In genomic region chr3:10251006-10251405, GRCh38 we compare ENCODE assay signal across 9 cellular contexts. TPM values are rescaled to one million over a fixed set of nuclear protein-coding genes. Genes with fewer than 3 reads are reported as not detected.
A peak's percentile ranks its signal among the peaks of the same experiment; 100 is the strongest.
DNase-seq lines count a peak whose midpoint lies in the region; ATAC-seq and TF ChIP-seq lines count a peak whose summit lies in the region.
"Had no signal": no experiment of that assay in that cellular context is flagged by ENCODE, and none has a peak within 500 bp of the region (broad histone marks: within the 10 kb centered on the region; RNA-seq: fewer than 3 reads in every experiment).

No MANE protein-coding gene starts in this region.

- H3K36me3 Mint-ChIP-seq in chondrocyte (ENCODE audit: low read depth): peaks cover 20% of the 10 kb centered on the region

- no peak overlapping the region for H2AFZ ChIP-seq in osteoblast (ENCODE audit: low read length)
- H2AFZ ChIP-seq: parathyroid adenoma had no signal

- peaks cover 3% of the 10 kb centered on the region for H3K9me3 Mint-ChIP-seq in chondrocyte (ENCODE audit: low read depth)

- TF ChIP-seq POLR2A in NB4 (IDR thresholded peaks at IDR 0.05; ENCODE audit: extremely low read depth, insufficient read length): no peak

- H3K4me2 ChIP-seq in DOHH2 (ENCODE audit: low read length) (peak overlapping the region; percentile 95), osteoblast (ENCODE audit: insufficient read depth, low read length) (peak overlapping the region; percentile 94)

- peaks cover 83% of the 10 kb centered on the region for H3K79me2 ChIP-seq in DOHH2 (ENCODE audit: control insufficient read depth, low read length)
- H3K79me2 ChIP-seq in osteoblast (ENCODE audit: insufficient read depth, low read length): peaks cover 69% of the 10 kb centered on the region

- TF ChIP-seq CTCF in DOHH2 (IDR thresholded peaks at IDR 0.05; ENCODE audit: low read depth, low read length, poor library complexity, severe bottlenecking) (no peak), NB4 (IDR thresholded peaks at IDR 0.05; ENCODE audit: low read depth, low read length) (no peak), chondrocyte (IDR thresholded peaks at IDR 0.05) (no peak), osteoblast (IDR thresholded peaks at IDR 0.05; ENCODE audit: extremely low read depth, low read depth, low read length) (no peak)

- H3K4me1 ChIP-seq in DOHH2 (ENCODE audit: control insufficient read depth, low read length) (peaks cover 48% of the 10 kb centered on the region), osteoblast (ENCODE audit: insufficient read depth, low read length) (peaks cover 15% of the 10 kb centered on the region)

- H3K4me1 Mint-ChIP-seq in chondrocyte (ENCODE audit: low read depth): peaks cover 35% of the 10 kb centered on the region

- peak overlapping the region; percentile 32 for H3K27ac Mint-ChIP-seq in chondrocyte (ENCODE audit: unreplicated experiment)

- H3F3A ChIP-seq in DOHH2 (ENCODE audit: control insufficient read depth, insufficient read depth): no peaks in the 10 kb centered on the region; the same call in 1 of the 2 replicates

- H3K4me3 ChIP-seq in DOHH2 (ENCODE audit: low read length): peak overlapping the region; percentile 96
- H3K4me3 ChIP-seq in NB4 (ENCODE audit: low read depth, low read length): peak overlapping the region; percentile 97
- no peak overlapping the region for H3K4me3 ChIP-seq in osteoblast (ENCODE audit: insufficient read depth, low read length)

- no peak overlapping the region for H3K27ac ChIP-seq in DOHH2 (ENCODE audit: low read depth, low read length)
- peak overlapping the region; percentile 14 for H3K27ac ChIP-seq in osteoblast (ENCODE audit: low read depth, low read length)
- H3K27ac ChIP-seq: parathyroid adenoma had no signal

- no peaks in the 10 kb centered on the region for H3K27me3 Mint-ChIP-seq in chondrocyte (ENCODE audit: low read depth)

- ATAC-seq in GM19035 (IDR thresholded peaks at IDR 0.05; ENCODE audit: unreplicated experiment) (no peak), HG03095 (IDR thresholded peaks at IDR 0.05; ENCODE audit: unreplicated experiment) (no peak), esophagus mucosa (no peak)

- H3K4me3 Mint-ChIP-seq in chondrocyte (ENCODE audit: unreplicated experiment): no peak overlapping the region

- H3K27me3 ChIP-seq in DOHH2 (ENCODE audit: control insufficient read depth, low read length): no peaks in the 10 kb centered on the region
- H3K27me3 ChIP-seq in osteoblast (ENCODE audit: insufficient read depth, low read length): no peaks in the 10 kb centered on the region

- H3K36me3 ChIP-seq in DOHH2 (ENCODE audit: control insufficient read depth, low read length) (peaks cover 68% of the 10 kb centered on the region), osteoblast (ENCODE audit: insufficient read depth, low read length) (peaks cover 8% of the 10 kb centered on the region)

- peaks cover 3% of the 10 kb centered on the region; the same call in 1 of the 2 replicates for H3K9me3 ChIP-seq in DOHH2 (ENCODE audit: control insufficient read depth, insufficient read depth, low read length)
- no peaks in the 10 kb centered on the region for H3K9me3 ChIP-seq in osteoblast (ENCODE audit: low read depth, low read length)

- H4K20me1 ChIP-seq in DOHH2 (ENCODE audit: control insufficient read depth, insufficient read depth, low read depth, low read length) (peaks cover 16% of the 10 kb centered on the region; the same call in 1 of the 2 replicates), osteoblast (ENCODE audit: insufficient read depth, low read length) (peaks cover 42% of the 10 kb centered on the region)

- H3K9me2 ChIP-seq in DOHH2 (replicated peaks; ENCODE audit: control insufficient read depth, low read length): no peaks in the 10 kb centered on the region

- peak; percentile 32 for DNase-seq in NB4 (ENCODE audit: low read depth)
- DNase-seq in chondrocyte (ENCODE audit: low spot score): peak; percentile 29
- DNase-seq in osteoblast (ENCODE audit: insufficient read length, low spot score, missing footprints): no peak
- DNase-seq: GDM1 had no signal

RNA-seq across cellular contexts. Expression of gene TATDN2, which starts 2.7 kb away (rescaled TPM):
- 29.9 to 41.5 TPM (median 31.8 TPM) in 3 replicates for total RNA-seq in chondrocyte
- 19.2 and 20.0 TPM in 2 replicates for total RNA-seq in osteoblast
- 16.9 TPM for total RNA-seq in esophagus mucosa

RNA-seq across cellular contexts. Expression of gene GHRL, which starts 41.7 kb away (rescaled TPM):
- not detected in 3 replicates for total RNA-seq in chondrocyte
- total RNA-seq in osteoblast: under 0.01 TPM in 1 of 2 replicates, not detected in the other
- 0.76 TPM for total RNA-seq in esophagus mucosa
